Comparison of ENCODE assay signal across 26 cellular contexts in the genomic region with DNA sequence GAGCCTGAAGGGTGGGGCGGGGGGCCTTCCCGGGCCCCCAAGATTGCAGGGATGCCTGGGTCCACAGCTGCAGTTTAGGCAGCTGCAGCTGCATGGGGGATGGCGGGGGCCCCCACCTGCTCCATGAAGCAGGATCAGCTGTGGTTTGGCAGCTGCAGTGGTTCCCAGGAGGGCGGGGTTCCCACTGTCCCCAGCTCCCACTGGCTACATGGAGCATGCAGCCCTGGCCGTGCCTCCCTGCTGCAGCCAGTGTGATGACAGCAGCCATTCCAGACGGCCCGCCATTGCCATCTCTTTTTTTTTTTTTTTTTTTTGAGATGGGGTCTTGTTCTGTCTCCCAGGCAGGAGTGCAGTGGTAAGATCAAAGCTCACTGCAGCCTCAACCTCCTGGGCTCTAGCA. TPM values are rescaled to one million over a fixed set of nuclear protein-coding genes. Genes with fewer than 3 reads are reported as not detected.
DNase-seq lines count a peak whose midpoint lies in the region; ATAC-seq and TF ChIP-seq lines count a peak whose summit lies in the region.
"Had no signal": no experiment of that assay in that cellular context is flagged by ENCODE, and none has a peak within 500 bp of the region (broad histone marks: within the 10 kb centered on the region; RNA-seq: fewer than 3 reads in every experiment).

No MANE protein-coding gene starts in this region.

- ATAC-seq in Right ventricle myocardium inferior = peak; percentile 48
- no peak for ATAC-seq in left colon
- ATAC-seq: SK-N-SH treated with all-trans-retinoic acid at 6 μM for 48 hours had no signal

- H3K4me3 ChIP-seq in right atrium auricular region = no peak overlapping the region
- H3K4me3 ChIP-seq in SJCRH30 = no peak overlapping the region
- no peak overlapping the region for H3K4me3 ChIP-seq in spleen
- no peak overlapping the region for H3K4me3 ChIP-seq in CD8-positive, alpha-beta memory T cell (ENCODE audit: low read length)
- H3K4me3 ChIP-seq: PC-9 had no signal

- H3K4me1 ChIP-seq in right atrium auricular region (no peaks in the 10 kb centered on the region), SJCRH30 (peaks cover 15% of the 10 kb centered on the region), spleen (peaks cover 0 to 54% (median 6%) of the 10 kb centered on the region in 6 donors)
- no peaks in the 10 kb centered on the region for H3K4me1 ChIP-seq in CD8-positive, alpha-beta memory T cell (ENCODE audit: insufficient read depth, low read length)

- no peaks in the 10 kb centered on the region for H3K9me3 Mint-ChIP-seq in CD8-positive, alpha-beta memory T cell
- H3K9me3 Mint-ChIP-seq: CD4-positive, alpha-beta memory T cell had no signal

- H3K36me3 ChIP-seq in right atrium auricular region = no peaks in the 10 kb centered on the region
- H3K36me3 ChIP-seq in SJCRH30 = no peaks in the 10 kb centered on the region
- H3K36me3 ChIP-seq in spleen = peaks cover 0 to 13% (median 0%) of the 10 kb centered on the region in 6 donors
- H3K36me3 ChIP-seq in CD8-positive, alpha-beta memory T cell (ENCODE audit: insufficient read depth, low read length) = no peaks in the 10 kb centered on the region

- TF ChIP-seq POLR2A in spleen (IDR thresholded peaks at IDR 0.05) = no peak

- H3K27me3 ChIP-seq in right atrium auricular region (no peaks in the 10 kb centered on the region), SJCRH30 (peaks cover 3% of the 10 kb centered on the region; the same call in 1 of the 2 replicates), spleen (replicated peaks in 1 of 7) (peaks cover 0 to 49% (median 0%) of the 10 kb centered on the region in 7 donors)
- no peaks in the 10 kb centered on the region for H3K27me3 ChIP-seq in CD8-positive, alpha-beta memory T cell (ENCODE audit: insufficient read depth, low read length, poor library complexity, severe bottlenecking)

- WGBS in spleen, 5 donors = 52 to 71% (median 68%) methylated on average over 6 to 7 of the region's 7 CpGs

- TF ChIP-seq CTCF in right atrium auricular region (IDR thresholded peaks at IDR 0.05) (no peak), spleen (IDR thresholded peaks at IDR 0.05 in 8 of 11, conservative IDR thresholded peaks at IDR 0.05 in 3 of 11) (no peak)

- no peak overlapping the region for H3K4me3 Mint-ChIP-seq in CD8-positive, alpha-beta memory T cell
- H3K4me3 Mint-ChIP-seq: CD4-positive, alpha-beta memory T cell had no signal

- H3K9me3 ChIP-seq in right atrium auricular region (no peaks in the 10 kb centered on the region), SJCRH30 (replicated peaks) (no peaks in the 10 kb centered on the region), spleen (no peaks in the 10 kb centered on the region)
- H3K9me3 ChIP-seq in CD8-positive, alpha-beta memory T cell (ENCODE audit: low read length) = no peaks in the 10 kb centered on the region

- DNase-seq in Right ventricle myocardium inferior (ENCODE audit: missing footprints) (no peak), right atrium auricular region (ENCODE audit: low spot score) (no peak), SJCRH30 (peak; percentile 94), myocyte (ENCODE audit: low read depth) (peak; percentile 71), spleen (no peak), HuH-7 (ENCODE audit: low spot score) (no peak), left colon (no peak)
- no peak for DNase-seq in CD8-positive, alpha-beta memory T cell
- DNase-seq: Calu3; CD4-positive, alpha-beta memory T cell; DMS79 treated with DMSO at 0.1 percent for 48 hours; HCEC 1CT; NCI-H1048; NCI-H1417 treated with DMSO at 0.1 percent for 48 hours; NCI-H1694 treated with DMSO at 0.1 percent for 48 hours; NCI-H2081; NCI-H2171 treated with DMSO at 0.1 percent for 48 hours; NCI-H524; NCI-H82; NK-92 treated with Interleukin-12 subunit alpha and Interleukin-12 subunit beta, amount 100 ng/mL, for 24 hours; PC-9 had no signal

- no peak overlapping the region for H3K27ac Mint-ChIP-seq in CD8-positive, alpha-beta memory T cell
- H3K27ac Mint-ChIP-seq: CD4-positive, alpha-beta memory T cell had no signal

- no peaks in the 10 kb centered on the region for H3K36me3 Mint-ChIP-seq in CD8-positive, alpha-beta memory T cell
- H3K36me3 Mint-ChIP-seq: CD4-positive, alpha-beta memory T cell had no signal

- POLR2A ChIA-PET in CD8-positive, alpha-beta memory T cell (lab: Charles Lee) = no interaction called here

- no peak overlapping the region for H3K27ac ChIP-seq in right atrium auricular region
- no peak overlapping the region for H3K27ac ChIP-seq in SJCRH30
- peak overlapping the region in 5 of 8 donors; percentile 38 to 83 (median 54) for H3K27ac ChIP-seq in spleen
- H3K27ac ChIP-seq in CD8-positive, alpha-beta memory T cell (ENCODE audit: low read depth, low read length) = no peak overlapping the region
- H3K27ac ChIP-seq: HL-60, PC-9 had no signal

- no peaks in the 10 kb centered on the region for H3K4me1 Mint-ChIP-seq in CD8-positive, alpha-beta memory T cell
- H3K4me1 Mint-ChIP-seq: CD4-positive, alpha-beta memory T cell had no signal

- intact Hi-C loops in Right ventricle myocardium inferior (cut with DNase I) (no loop called here), spleen (cut with DNase I; ENCODE audit: low total_unique reads) (no loop called here), left colon (cut with DNase I, micrococcal nuclease) (no loop called here)

- CTCF ChIA-PET in CD8-positive, alpha-beta memory T cell (lab: Charles Lee) = no interaction called here

- H3K27me3 Mint-ChIP-seq in CD8-positive, alpha-beta memory T cell = peaks cover 8 to 26% of the 10 kb centered on the region in 2 donors

RNA-seq across cellular contexts. Expression of gene C1QA, which starts 1.0 kb away (rescaled TPM):
- 124 TPM for total RNA-seq in Right ventricle myocardium inferior
- total RNA-seq in right atrium auricular region = 100 to 1,000 TPM in 1 of 2 donors, 10 to 100 TPM in 1; 37.9 to 107 TPM
- 0.08 and 0.35 TPM in 2 replicates for total RNA-seq in SJCRH30 (2014; rRNA removed; shearing (Covaris generic))
- not detected in 2 replicates for total RNA-seq in myocyte
- not detected for polyA plus RNA-seq in myocyte (2012)
- 1,000 to 10,000 TPM in 3 of 7 donors, 100 to 1,000 TPM in 4; 643 to 1,485 (median 980) TPM for total RNA-seq in spleen
- polyA plus RNA-seq in spleen = 100 to 1,000 TPM; 296 to 658 (median 579) TPM
- total RNA-seq in left colon = 100 to 1,000 TPM in 1 of 2 donors, 10 to 100 TPM in 1; 22.8 to 129 TPM
- total RNA-seq in CD8-positive, alpha-beta memory T cell = under 1 TPM; 0.22 to 0.53 TPM
- not detected for polyA plus RNA-seq in CD8-positive, alpha-beta memory T cell
- total RNA-seq: Calu3, H1, PC-9, RPMI7951 had no signal
- polyA plus RNA-seq: AG04450; CD4-positive, alpha-beta memory T cell; H1 had no signal

RNA-seq across cellular contexts. Expression of gene C1QC, which starts 8.0 kb away (rescaled TPM):
- total RNA-seq in Right ventricle myocardium inferior = 140 TPM
- total RNA-seq in right atrium auricular region = 100 to 1,000 TPM in 1 of 2 donors, 10 to 100 TPM in 1; 31.4 to 126 TPM
- not detected in 2 replicates for total RNA-seq in SJCRH30 (2014; rRNA removed; shearing (Covaris generic))
- total RNA-seq in myocyte = not detected in 2 replicates
- polyA plus RNA-seq in myocyte (2012) = not detected
- total RNA-seq in spleen = 1,000 to 10,000 TPM in 5 of 7 donors, 100 to 1,000 TPM in 2; 919 to 1,691 (median 1,278) TPM
- polyA plus RNA-seq in spleen = 100 to 1,000 TPM in 2 of 3 donors, 10 to 100 TPM in 1; 98.7 to 283 (median 276) TPM
- 100 to 1,000 TPM in 1 of 2 donors, 10 to 100 TPM in 1; 32.3 to 147 TPM for total RNA-seq in left colon
- 1 to 10 TPM in 1 of 2 experiments, under 1 TPM in 1; 0.93 to 1.4 TPM for total RNA-seq in CD8-positive, alpha-beta memory T cell
- polyA plus RNA-seq in CD8-positive, alpha-beta memory T cell = not detected
- total RNA-seq: Calu3, H1, PC-9, RPMI7951 had no signal
- polyA plus RNA-seq: AG04450; CD4-positive, alpha-beta memory T cell; H1 had no signal

RNA-seq across cellular contexts. Expression of gene C1QB, which starts 17.6 kb away (rescaled TPM):
- total RNA-seq in Right ventricle myocardium inferior (165 TPM), right atrium auricular region (100 to 1,000 TPM in 1 of 2 donors, 10 to 100 TPM in 1; 82.5 to 262 TPM), myocyte (not detected in 2 replicates), spleen (1,000 to 10,000 TPM; 1,098 to 3,817 (median 2,128) TPM), left colon (100 to 1,000 TPM in 1 of 2 donors, 10 to 100 TPM in 1; 32.5 to 150 TPM)
- total RNA-seq in SJCRH30 (2014; rRNA removed; shearing (Covaris generic)) = not detected in 2 replicates
- not detected for polyA plus RNA-seq in myocyte (2012)
- polyA plus RNA-seq in spleen = 100 to 1,000 TPM; 225 to 496 (median 490) TPM
- total RNA-seq in CD8-positive, alpha-beta memory T cell = under 1 TPM; 0.20 to 0.53 TPM
- not detected for polyA plus RNA-seq in CD8-positive, alpha-beta memory T cell
- total RNA-seq: Calu3, H1, PC-9, RPMI7951 had no signal
- polyA plus RNA-seq: AG04450; CD4-positive, alpha-beta memory T cell; H1 had no signal

Comparison
In these comparisons a context has a peak if more than half of its experiments do, and no peak if none do; other contexts are left out.
1. DNase-seq: peak in SJCRH30 (2 of 2) and myocyte (single experiment); none in Right ventricle myocardium inferior (single experiment), right atrium auricular region (single experiment), spleen (single experiment), HuH-7 (single experiment), left colon (0 of 2) and CD8-positive, alpha-beta memory T cell (0 of 5).
2. H3K27ac ChIP-seq: peak in spleen (5 of 8); none in right atrium auricular region (0 of 2), SJCRH30 (single experiment) and CD8-positive, alpha-beta memory T cell (single experiment).
3. RNA of gene C1QA, which starts 1.0 kb away (total RNA-seq): 643 to 1,485 TPM in spleen, 22.8 to 129 TPM in left colon, 124 TPM in Right ventricle myocardium inferior (single experiment) and 37.9 to 107 TPM in right atrium auricular region; 0.22 to 0.53 TPM in CD8-positive, alpha-beta memory T cell, 0.08 to 0.35 TPM in SJCRH30 and not detected in myocyte; every median in the first group is over 10 times any median in the second.
4. RNA of gene C1QC, which starts 8.0 kb away (total RNA-seq): 919 to 1,691 TPM in spleen, 32.3 to 147 TPM in left colon, 140 TPM in Right ventricle myocardium inferior (single experiment) and 31.4 to 126 TPM in right atrium auricular region; 0.93 to 1.4 TPM in CD8-positive, alpha-beta memory T cell, not detected in SJCRH30 and not detected in myocyte; every median in the first group is over 10 times any median in the second.
5. RNA of gene C1QB, which starts 17.6 kb away (total RNA-seq): 1,098 to 3,817 TPM in spleen, 82.5 to 262 TPM in right atrium auricular region, 165 TPM in Right ventricle myocardium inferior (single experiment) and 32.5 to 150 TPM in left colon; 0.20 to 0.53 TPM in CD8-positive, alpha-beta memory T cell, not detected in SJCRH30 and not detected in myocyte; every median in the first group is over 10 times any median in the second.